8 cellular contexts compared by ENCODE assay signal in the genomic region with DNA sequence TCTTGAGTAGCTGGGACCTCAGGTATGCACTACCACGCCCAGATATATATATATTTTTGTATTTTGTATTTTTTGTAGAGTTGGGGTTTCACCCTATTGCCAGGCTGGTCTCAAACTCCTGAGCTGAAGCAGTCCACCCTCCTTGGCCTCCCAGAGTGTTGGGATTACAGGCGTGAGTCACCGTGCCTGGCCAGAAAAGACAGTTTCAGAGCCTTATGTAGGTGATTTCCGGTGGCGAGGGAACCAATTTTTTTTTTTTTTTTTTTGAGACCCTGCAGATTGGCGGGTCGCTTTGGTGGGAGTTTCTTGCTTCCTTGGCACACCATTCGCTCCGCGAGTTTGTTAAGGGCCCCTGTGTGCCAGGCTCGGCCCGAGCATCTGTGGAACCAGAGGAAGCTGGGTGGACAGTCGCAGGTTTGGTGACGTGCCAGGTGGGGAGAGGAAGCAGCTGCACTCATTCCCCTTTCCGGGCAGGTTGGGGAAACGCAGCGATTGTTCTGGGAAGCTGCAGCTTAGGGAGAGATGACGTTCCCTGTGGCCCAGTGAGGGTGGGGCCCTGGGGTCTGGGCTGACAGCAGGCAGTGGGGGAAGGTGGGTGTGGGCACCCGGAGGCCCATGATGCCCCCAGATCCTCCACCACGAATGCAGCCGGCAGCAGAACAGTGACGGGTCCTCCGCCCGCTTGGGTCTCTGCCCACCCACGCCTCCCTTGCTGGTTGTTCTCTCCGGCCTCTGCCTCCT. TPM values are rescaled to one million over a fixed set of nuclear protein-coding genes. Genes with fewer than 3 reads are reported as not detected.
DNase-seq lines count a peak whose midpoint lies in the region; ATAC-seq and TF ChIP-seq lines count a peak whose summit lies in the region.

No MANE protein-coding gene starts in this region.

- DNase-seq in DMS153 treated with DMSO at 0.1 percent for 48 hours (lab: John Stamatoyannopoulos, UW; ENCODE audit: unreplicated experiment) (peak; percentile 71), NCI-H2029 treated with DMSO at 0.1 percent for 48 hours (lab: John Stamatoyannopoulos, UW) (peak; percentile 16), choroid plexus epithelial cell (ENCODE audit: low read depth) (peak; percentile 47), COLO829 (ENCODE audit: low spot score) (no peak), sciatic nerve (ENCODE audit: low spot score) (no peak)
- DNase-seq in stimulated activated CD4-positive, alpha-beta T cell treated with anti-CD3 and anti-CD28 coated beads, Interleukin-4, amount 100 ng/mL, for 1 hour = no peak
- no peak for DNase-seq in CD4-positive, alpha-beta T cell

- no peaks in the 10 kb centered on the region for H3K27me3 ChIP-seq in CD4-positive, alpha-beta T cell (ENCODE audit: control insufficient read depth, insufficient read depth, low read length)

- H3K27ac ChIP-seq in CD4-positive, alpha-beta T cell (ENCODE audit: low read depth, low read length) = no peak overlapping the region

- H3K9me3 Mint-ChIP-seq in nephron = no peaks in the 10 kb centered on the region
- no peaks in the 10 kb centered on the region for H3K9me3 Mint-ChIP-seq in CD4-positive, alpha-beta T cell

- no peaks in the 10 kb centered on the region for H3K36me3 Mint-ChIP-seq in nephron (ENCODE audit: low read depth)
- H3K36me3 Mint-ChIP-seq in CD4-positive, alpha-beta T cell (ENCODE audit: low read depth) = no peaks in the 10 kb centered on the region

- CTCF ChIA-PET in CD4-positive, alpha-beta T cell (lab: Charles Lee) = interaction anchor here (0.6 kb wide), 1 partner anchor 102 kb away, joined by 3 read pairs; no protein-coding TSS in a partner anchor

- POLR2A ChIA-PET in CD4-positive, alpha-beta T cell (lab: Charles Lee) = interaction anchor here (0.7 kb wide), 2 partner anchors 27 to 766 kb away, joined by 3 to 4 read pairs; no protein-coding TSS in a partner anchor

- intact Hi-C loops in sciatic nerve (cut with DNase I) = no loop called here
- intact Hi-C loops in CD4-positive, alpha-beta T cell (cut with DNase I, micrococcal nuclease) = no loop called here

- TF ChIP-seq CTCF in choroid plexus epithelial cell (conservative IDR thresholded peaks at IDR 0.05; ENCODE audit: low read depth, low read length) = no peak
- no peak for TF ChIP-seq CTCF in nephron (IDR thresholded peaks at IDR 0.05; ENCODE audit: unreplicated experiment in 3 of 3)
- no peak for TF ChIP-seq CTCF in CD4-positive, alpha-beta T cell (IDR thresholded peaks at IDR 0.05)

- peak overlapping the region in 2 of 3 experiments; percentile 56 to 77 for H3K27ac Mint-ChIP-seq in nephron
- H3K27ac Mint-ChIP-seq in CD4-positive, alpha-beta T cell = no peak overlapping the region

- peaks cover 3% of the 10 kb centered on the region for H3K27me3 Mint-ChIP-seq in nephron (ENCODE audit: low read depth)
- H3K27me3 Mint-ChIP-seq in CD4-positive, alpha-beta T cell = no peaks in the 10 kb centered on the region

- ATAC-seq in sciatic nerve = no peak
- ATAC-seq in CD4-positive, alpha-beta T cell (ENCODE audit: poor library complexity) = no peak

- H3K4me1 Mint-ChIP-seq in nephron = peaks cover 49% of the 10 kb centered on the region
- peaks cover 26% of the 10 kb centered on the region for H3K4me1 Mint-ChIP-seq in CD4-positive, alpha-beta T cell (ENCODE audit: low read depth)

- no peak overlapping the region for H3K4me3 Mint-ChIP-seq in nephron
- no peak overlapping the region for H3K4me3 Mint-ChIP-seq in CD4-positive, alpha-beta T cell

- no peaks in the 10 kb centered on the region for H3K9me3 ChIP-seq in CD4-positive, alpha-beta T cell (ENCODE audit: control insufficient read depth, low read length)

- H3K4me3 ChIP-seq in choroid plexus epithelial cell (ENCODE audit: low read depth, low read length) = no peak overlapping the region

RNA-seq across cellular contexts. Expression of a gene that starts 25.1 kb away (rescaled TPM):
- total RNA-seq in sciatic nerve = 20.1 TPM
- 1 to 10 TPM; 1.9 to 2.3 TPM for total RNA-seq in CD4-positive, alpha-beta T cell

Comparison
In these comparisons a context has a peak if more than half of its experiments do, and no peak if none do; other contexts are left out.
1. DNase-seq: peak in DMS153 treated with DMSO at 0.1 percent for 48 hours (single experiment), NCI-H2029 treated with DMSO at 0.1 percent for 48 hours (single experiment) and choroid plexus epithelial cell (single experiment); none in COLO829 (single experiment), sciatic nerve (single experiment), stimulated activated CD4-positive, alpha-beta T cell treated with anti-CD3 and anti-CD28 coated beads, Interleukin-4, amount 100 ng/mL, for 1 hour (single experiment) and CD4-positive, alpha-beta T cell (0 of 10).